16 cellular contexts compared by ENCODE assay signal in the genomic region with DNA sequence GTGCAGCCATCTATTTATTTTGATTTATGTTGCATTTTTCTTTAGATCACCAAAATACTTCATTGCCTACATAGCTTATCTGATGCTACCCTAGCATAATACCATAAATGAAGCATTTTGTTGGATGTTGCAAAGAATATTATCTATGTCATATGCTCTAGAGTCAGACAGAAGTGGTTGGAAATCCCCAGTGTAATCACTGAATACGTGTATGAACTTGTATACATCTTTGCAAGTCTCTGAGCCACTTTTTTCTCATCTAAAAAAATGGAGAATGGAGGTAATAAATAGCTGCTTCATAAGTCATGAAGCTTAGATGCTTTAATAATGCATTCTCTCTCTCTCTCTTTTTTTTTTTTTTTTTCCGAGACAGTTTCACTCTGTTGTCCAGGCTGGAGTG. TPM values are rescaled to one million over a fixed set of nuclear protein-coding genes. Genes with fewer than 3 reads are reported as not detected.
A peak's percentile ranks its signal among the peaks of the same experiment; 100 is the strongest.
DNase-seq lines count a peak whose midpoint lies in the region; ATAC-seq and TF ChIP-seq lines count a peak whose summit lies in the region.
"Had no signal": no experiment of that assay in that cellular context is flagged by ENCODE, and none has a peak within 500 bp of the region (broad histone marks: within the 10 kb centered on the region; RNA-seq: fewer than 3 reads in every experiment).

No MANE protein-coding gene starts in this region.

- in situ Hi-C loops in KBM-7 (cut with MboI; ENCODE audit: low pct_unique_long_range_greater_than_20kb, low sequenced_read_pairs) = no loop called here

- peaks cover 89% of the 10 kb centered on the region for H3K79me2 ChIP-seq in Loucy (ENCODE audit: insufficient read depth, low read length)

- H4K20me1 ChIP-seq in Loucy (ENCODE audit: insufficient read depth, low read length, poor library complexity, severe bottlenecking) = peaks cover 30% of the 10 kb centered on the region

- H3K9me3 Mint-ChIP-seq in activated naive CD8-positive, alpha-beta T cell treated with anti-CD3 and anti-CD28 coated beads, Interleukin-2, amount 50 U/mL, for 24 hours = no peaks in the 10 kb centered on the region
- H3K9me3 Mint-ChIP-seq in naive thymus-derived CD8-positive, alpha-beta T cell = no peaks in the 10 kb centered on the region
- H3K9me3 Mint-ChIP-seq: GM23338 had no signal

- no peaks in the 10 kb centered on the region for H3K9me3 ChIP-seq in Loucy (ENCODE audit: insufficient read depth, low read depth, low read length)
- H3K9me3 ChIP-seq: right atrium auricular region, thyroid gland had no signal

- H3K36me3 Mint-ChIP-seq in activated naive CD8-positive, alpha-beta T cell treated with anti-CD3 and anti-CD28 coated beads, Interleukin-2, amount 50 U/mL, for 24 hours (ENCODE audit: low read depth) = peaks cover 67% of the 10 kb centered on the region
- H3K36me3 Mint-ChIP-seq in naive thymus-derived CD8-positive, alpha-beta T cell = peaks cover 21 to 83% (median 40%) of the 10 kb centered on the region in 3 donors

- peak; percentile 49 to 53 for ATAC-seq in activated CD4-positive, CD25-positive, alpha-beta regulatory T cell treated with anti-CD3 and anti-CD28 coated beads, Interleukin-2, amount 50 U/mL, for 24 hours
- ATAC-seq in activated naive CD8-positive, alpha-beta T cell treated with anti-CD3 and anti-CD28 coated beads, Interleukin-2, amount 50 U/mL, for 24 hours = no peak
- ATAC-seq in naive thymus-derived CD8-positive, alpha-beta T cell = peak; percentile 26 to 48
- ATAC-seq in GM21717 (IDR thresholded peaks at IDR 0.05; ENCODE audit: unreplicated experiment) = no peak
- ATAC-seq: GM23338 had no signal

- peaks cover 46% of the 10 kb centered on the region for H3K36me3 ChIP-seq in Loucy (ENCODE audit: insufficient read depth, low read length)
- H3K36me3 ChIP-seq: right atrium auricular region, thyroid gland had no signal

- H3K27ac Mint-ChIP-seq in activated naive CD8-positive, alpha-beta T cell treated with anti-CD3 and anti-CD28 coated beads, Interleukin-2, amount 50 U/mL, for 24 hours = peak overlapping the region; percentile 90
- H3K27ac Mint-ChIP-seq in naive thymus-derived CD8-positive, alpha-beta T cell = peak overlapping the region; percentile 88 to 100 (median 96)
- H3K27ac Mint-ChIP-seq: GM23338 had no signal

- H3K4me1 Mint-ChIP-seq in activated naive CD8-positive, alpha-beta T cell treated with anti-CD3 and anti-CD28 coated beads, Interleukin-2, amount 50 U/mL, for 24 hours = peaks cover 96% of the 10 kb centered on the region
- peaks cover 41 to 98% (median 93%) of the 10 kb centered on the region in 4 donors for H3K4me1 Mint-ChIP-seq in naive thymus-derived CD8-positive, alpha-beta T cell

- TF ChIP-seq CTCF in Loucy (conservative IDR thresholded peaks at IDR 0.05; ENCODE audit: low read length) = no peak

- no peaks in the 10 kb centered on the region for H3K9me2 ChIP-seq in Loucy (replicated peaks; ENCODE audit: low read depth, low read length)

- peaks cover 46% of the 10 kb centered on the region for H3K4me1 ChIP-seq in Loucy (ENCODE audit: insufficient read depth, low read length, poor library complexity, severe bottlenecking)

- no peak overlapping the region for H2AFZ ChIP-seq in Loucy (ENCODE audit: low read length)
- H2AFZ ChIP-seq: GM23338 had no signal

- no peaks in the 10 kb centered on the region for H3K27me3 Mint-ChIP-seq in activated naive CD8-positive, alpha-beta T cell treated with anti-CD3 and anti-CD28 coated beads, Interleukin-2, amount 50 U/mL, for 24 hours
- no peaks in the 10 kb centered on the region for H3K27me3 Mint-ChIP-seq in naive thymus-derived CD8-positive, alpha-beta T cell

- POLR2A ChIA-PET in naive thymus-derived CD8-positive, alpha-beta T cell (lab: Charles Lee) = interaction anchor here (0.7 to 59.1 kb wide), 4 partner anchors 10 to 109 kb away, joined by 3 to 2215 read pairs (median 1110); partner anchors contain the start of gene EVL

- no peak for DNase-seq in activated CD4-positive, CD25-positive, alpha-beta regulatory T cell (lab: John Stamatoyannopoulos, UW)
- DNase-seq in activated naive CD8-positive, alpha-beta T cell treated with anti-CD3 and anti-CD28 coated beads, Interleukin-2, amount 50 U/mL, for 24 hours = no peak
- DNase-seq in naive thymus-derived CD8-positive, alpha-beta T cell = peak in 3 of 10 donors; percentile 8 to 64 (median 47)
- DNase-seq in SKM-1 treated with dmso at 0.1 percent for 144 hours (lab: John Stamatoyannopoulos, UW; ENCODE audit: unreplicated experiment) = no peak
- no peak for DNase-seq in KBM-7
- DNase-seq: aorta, Karpas-422, kidney, NCI-H146, NCI-H510A, thyroid gland had no signal

- H3K4me2 ChIP-seq in Loucy (ENCODE audit: low read depth, low read length, poor library complexity, severe bottlenecking) = no peak overlapping the region
- H3K4me2 ChIP-seq: GM23338 had no signal

- peaks cover 8% of the 10 kb centered on the region; the same call in 1 of the 2 replicates for H3F3A ChIP-seq in Loucy (ENCODE audit: low read depth)

- H3K9ac ChIP-seq in Loucy (ENCODE audit: low read depth, low read length, poor library complexity, severe bottlenecking) = peak overlapping the region; percentile 34

- H3K4me3 Mint-ChIP-seq in activated naive CD8-positive, alpha-beta T cell treated with anti-CD3 and anti-CD28 coated beads, Interleukin-2, amount 50 U/mL, for 24 hours = peak overlapping the region; percentile 63
- H3K4me3 Mint-ChIP-seq in naive thymus-derived CD8-positive, alpha-beta T cell = peak overlapping the region; percentile 69 to 92 (median 85)
- H3K4me3 Mint-ChIP-seq: GM23338 had no signal

- no peaks in the 10 kb centered on the region for H3K27me3 ChIP-seq in Loucy (ENCODE audit: insufficient read depth, low read length, poor library complexity, severe bottlenecking)
- H3K27me3 ChIP-seq: right atrium auricular region, thyroid gland had no signal

- H3K4me3 ChIP-seq in Loucy (ENCODE audit: low read length, poor library complexity, severe bottlenecking) = no peak overlapping the region
- H3K4me3 ChIP-seq: GM23338, right atrium auricular region, thyroid gland had no signal

RNA-seq across cellular contexts. Expression of gene EVL, which starts 18.5 kb away (rescaled TPM):
- 1,000 to 10,000 TPM; 1,491 to 1,493 TPM for total RNA-seq in naive thymus-derived CD8-positive, alpha-beta T cell
- 100 to 1,000 TPM; 111 to 153 (median 148) TPM for polyA plus RNA-seq in naive thymus-derived CD8-positive, alpha-beta T cell

Comparison
In these comparisons a context has a peak if more than half of its experiments do, and no peak if none do; other contexts are left out.
1. ATAC-seq: peak in activated CD4-positive, CD25-positive, alpha-beta regulatory T cell treated with anti-CD3 and anti-CD28 coated beads, Interleukin-2, amount 50 U/mL, for 24 hours (2 of 2) and naive thymus-derived CD8-positive, alpha-beta T cell (2 of 2); none in activated naive CD8-positive, alpha-beta T cell treated with anti-CD3 and anti-CD28 coated beads, Interleukin-2, amount 50 U/mL, for 24 hours (single experiment) and GM21717 (single experiment).